In genomic region chr4:129994715-129995114, GRCh38 we compare ENCODE assay signal across 25 cellular contexts.
DNase-seq lines count a peak whose midpoint lies in the region; ATAC-seq and TF ChIP-seq lines count a peak whose summit lies in the region.
"Had no signal": no experiment of that assay in that cellular context is flagged by ENCODE, and none has a peak within 500 bp of the region (broad histone marks: within the 10 kb centered on the region; RNA-seq: fewer than 3 reads in every experiment).

No MANE protein-coding gene starts in this region.

- no peak overlapping the region for H3K27ac ChIP-seq in gastroesophageal sphincter
- H3K27ac ChIP-seq: KMS-11, parathyroid adenoma, SJCRH30, skin epidermis had no signal

- no peaks in the 10 kb centered on the region for H3K27me3 Mint-ChIP-seq in natural killer cell treated with Interleukin-12 subunit alpha and Interleukin-12 subunit beta and Interleukin-15 and Interleukin-18, amount 100 ng/mL, for 72 hours
- H3K27me3 Mint-ChIP-seq: activated CD8-positive, alpha-beta T cell treated with anti-CD3 and anti-CD28 coated beads for 36 hours; dendritic cell treated with granulocyte-macrophage colony-stimulating factor and Interleukin-4, amounts not matched to agents 40 ng/mL and 50 ng/mL, for 4 days; T-helper 17 cell had no signal

- H3K4me1 ChIP-seq in gastroesophageal sphincter, result no peaks in the 10 kb centered on the region
- H3K4me1 ChIP-seq: parathyroid adenoma had no signal

- H3K27me3 ChIP-seq in gastroesophageal sphincter, result no peaks in the 10 kb centered on the region
- H3K27me3 ChIP-seq: SJCRH30 had no signal

- no peak for TF ChIP-seq CTCF in gastroesophageal sphincter (IDR thresholded peaks at IDR 0.05)

- no peak overlapping the region for H3K4me3 ChIP-seq in gastroesophageal sphincter
- H3K4me3 ChIP-seq: SJCRH30, skin epidermis had no signal

- peak; percentile 97 for ATAC-seq in GM18861 (IDR thresholded peaks at IDR 0.05; ENCODE audit: unreplicated experiment)
- ATAC-seq in GM21515 (IDR thresholded peaks at IDR 0.05; ENCODE audit: unreplicated experiment), result peak; percentile 63
- peak; percentile 78 for ATAC-seq in HG03066 (IDR thresholded peaks at IDR 0.05; ENCODE audit: low read depth, unreplicated experiment)
- no peak for ATAC-seq in gastroesophageal sphincter
- ATAC-seq in natural killer cell treated with Interleukin-12 subunit alpha and Interleukin-12 subunit beta and Interleukin-15 and Interleukin-18, amount 100 ng/mL, for 72 hours, result no peak
- ATAC-seq: activated CD8-positive, alpha-beta T cell treated with anti-CD3 and anti-CD28 coated beads for 36 hours; left colon; natural killer cell; T-helper 17 cell had no signal

- H3K4me1 Mint-ChIP-seq in natural killer cell treated with Interleukin-12 subunit alpha and Interleukin-12 subunit beta and Interleukin-15 and Interleukin-18, amount 100 ng/mL, for 72 hours (ENCODE audit: low read depth in 2 of 2), result no peaks in the 10 kb centered on the region
- H3K4me1 Mint-ChIP-seq: natural killer cell, T-helper 17 cell had no signal

- no peak overlapping the region for H3K27ac Mint-ChIP-seq in natural killer cell treated with Interleukin-12 subunit alpha and Interleukin-12 subunit beta and Interleukin-15 and Interleukin-18, amount 100 ng/mL, for 72 hours
- H3K27ac Mint-ChIP-seq: activated CD8-positive, alpha-beta T cell treated with anti-CD3 and anti-CD28 coated beads for 36 hours; dendritic cell treated with granulocyte-macrophage colony-stimulating factor and Interleukin-4, amounts not matched to agents 40 ng/mL and 50 ng/mL, for 4 days; H9; natural killer cell; T-helper 17 cell had no signal

- TF ChIP-seq POLR2A in gastroesophageal sphincter (IDR thresholded peaks at IDR 0.05), result no peak

- no peak overlapping the region for H3K4me3 Mint-ChIP-seq in natural killer cell treated with Interleukin-12 subunit alpha and Interleukin-12 subunit beta and Interleukin-15 and Interleukin-18, amount 100 ng/mL, for 72 hours
- H3K4me3 Mint-ChIP-seq: activated CD8-positive, alpha-beta T cell treated with anti-CD3 and anti-CD28 coated beads for 36 hours; dendritic cell treated with granulocyte-macrophage colony-stimulating factor and Interleukin-4, amounts not matched to agents 40 ng/mL and 50 ng/mL, for 4 days; H9; natural killer cell; T-helper 17 cell had no signal

- H3K9me3 Mint-ChIP-seq in natural killer cell treated with Interleukin-12 subunit alpha and Interleukin-12 subunit beta and Interleukin-15 and Interleukin-18, amount 100 ng/mL, for 72 hours, result peaks cover 6% of the 10 kb centered on the region

- H3K36me3 Mint-ChIP-seq in natural killer cell treated with Interleukin-12 subunit alpha and Interleukin-12 subunit beta and Interleukin-15 and Interleukin-18, amount 100 ng/mL, for 72 hours, result no peaks in the 10 kb centered on the region

- 29 to 51% methylated on average over 4 of the region's 4 CpGs for WGBS in gastroesophageal sphincter (ENCODE audit: low coverage in 1 of 2), 2 donors

- no peak for TF ChIP-seq EP300 in gastroesophageal sphincter (IDR thresholded peaks at IDR 0.05)

- H3K36me3 ChIP-seq in gastroesophageal sphincter, result no peaks in the 10 kb centered on the region
- H3K36me3 ChIP-seq: SJCRH30 had no signal

- peak; percentile 44 for DNase-seq in NCI-H460 (ENCODE audit: extremely low read depth, low read depth)
- DNase-seq in HuH-7 (ENCODE audit: low spot score), result no peak
- no peak for DNase-seq in hypothalamus (lab: John Stamatoyannopoulos, UW)
- no peak for DNase-seq in natural killer cell treated with Interleukin-12 subunit alpha and Interleukin-12 subunit beta and Interleukin-15 and Interleukin-18, amount 100 ng/mL, for 72 hours (ENCODE audit: low spot score)
- DNase-seq: ACHN; activated CD8-positive, alpha-beta T cell treated with anti-CD3 and anti-CD28 coated beads for 36 hours; activated T-cell treated with anti-CD3 and anti-CD28 coated beads, Interleukin-2, amount 50 U/mL, for 48 hours; DMS153; H9; left colon; natural killer cell; NCI-H1092; NCI-H2081 treated with DMSO at 0.1 percent for 48 hours; NCI-H524 treated with DMSO at 0.1 percent for 48 hours; SJCRH30; stimulated activated CD4-positive, alpha-beta T cell treated with anti-CD3 and anti-CD28 coated beads, Interleukin-4, amount 100 ng/mL, for 1 hour; T-helper 17 cell had no signal

- H3K9me3 ChIP-seq in gastroesophageal sphincter, result no peaks in the 10 kb centered on the region
- H3K9me3 ChIP-seq: SJCRH30 had no signal

Comparison
In these comparisons a context has a peak if more than half of its experiments do, and no peak if none do; other contexts are left out.
1. ATAC-seq: peak in GM18861 (single experiment), GM21515 (single experiment) and HG03066 (single experiment); none in gastroesophageal sphincter (single experiment) and natural killer cell treated with Interleukin-12 subunit alpha and Interleukin-12 subunit beta and Interleukin-15 and Interleukin-18, amount 100 ng/mL, for 72 hours (0 of 2).